ENCODE assay signal across 22 cellular contexts in the genomic region with DNA sequence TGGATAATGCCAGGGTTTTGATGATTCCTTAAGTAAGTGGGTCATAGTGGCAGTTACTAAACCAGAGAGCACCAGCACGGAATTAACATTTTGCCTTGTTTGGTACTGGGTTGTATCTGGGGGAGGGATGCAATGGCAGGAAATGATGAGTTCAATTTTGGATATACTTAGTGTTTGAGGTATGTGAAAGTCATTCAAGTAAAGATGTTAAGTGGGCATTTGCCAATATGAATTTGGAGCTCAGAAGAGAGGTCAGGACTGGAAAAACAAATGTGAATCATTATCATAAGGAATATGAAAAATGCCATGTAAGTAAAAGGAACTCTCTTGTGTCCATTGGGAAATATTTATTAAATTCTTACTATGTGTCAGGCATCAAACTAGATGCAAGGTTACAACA. TPM values are rescaled to one million over a fixed set of nuclear protein-coding genes. Genes with fewer than 3 reads are reported as not detected.
DNase-seq lines count a peak whose midpoint lies in the region; ATAC-seq and TF ChIP-seq lines count a peak whose summit lies in the region.
"Had no signal": no experiment of that assay in that cellular context is flagged by ENCODE, and none has a peak within 500 bp of the region (broad histone marks: within the 10 kb centered on the region; RNA-seq: fewer than 3 reads in every experiment).

No MANE protein-coding gene starts in this region.

- in situ Hi-C loops in brain microvascular endothelial cell (cut with HindIII; ENCODE audit: low pct_ligation_motif_present, low sequenced_read_pairs): no loop called here

- H3K36me3 Mint-ChIP-seq in neural crest cell (ENCODE audit: low read depth): no peaks in the 10 kb centered on the region

- H3K9me3 Mint-ChIP-seq in neural crest cell: no peaks in the 10 kb centered on the region
- H3K9me3 Mint-ChIP-seq: activated CD4-positive, alpha-beta T cell treated with anti-CD3 and anti-CD28 coated beads, Interleukin-2, amount 10 ng/mL, durations not matched to agents 7 days and 5 days; activated naive CD4-positive, alpha-beta T cell treated with anti-CD3 and anti-CD28 coated beads for 36 hours; dendritic cell treated with granulocyte-macrophage colony-stimulating factor and Interleukin-4, amounts not matched to agents 40 ng/mL and 50 ng/mL, for 4 days; GM23338; nephron progenitor cell had no signal

- H3K27ac Mint-ChIP-seq in neural crest cell (ENCODE audit: unreplicated experiment): no peak overlapping the region
- H3K27ac Mint-ChIP-seq: activated naive CD4-positive, alpha-beta T cell treated with anti-CD3 and anti-CD28 coated beads for 36 hours; dendritic cell treated with granulocyte-macrophage colony-stimulating factor and Interleukin-4, amounts not matched to agents 40 ng/mL and 50 ng/mL, for 4 days; GM23338; nephron progenitor cell had no signal

- no peaks in the 10 kb centered on the region for H3K27me3 Mint-ChIP-seq in neural crest cell (ENCODE audit: low read depth)
- H3K27me3 Mint-ChIP-seq: dendritic cell treated with granulocyte-macrophage colony-stimulating factor and Interleukin-4, amounts not matched to agents 40 ng/mL and 50 ng/mL, for 4 days had no signal

- peak overlapping the region; percentile 71 for H3K27ac ChIP-seq in brain microvascular endothelial cell
- no peak overlapping the region for H3K27ac ChIP-seq in heart left ventricle

- H3K4me3 ChIP-seq in brain microvascular endothelial cell (ENCODE audit: low read depth, low read length) (no peak overlapping the region), heart left ventricle (no peak overlapping the region)
- H3K4me3 ChIP-seq: GM23338 had no signal

- 63 to 83% (median 76%) methylated on average over 1 of the region's 1 CpG for WGBS in heart left ventricle, 4 donors

- H3K27me3 ChIP-seq in brain microvascular endothelial cell (replicated peaks): no peaks in the 10 kb centered on the region
- H3K27me3 ChIP-seq in heart left ventricle: no peaks in the 10 kb centered on the region

- intact Hi-C loops in heart left ventricle (cut with DNase I): no loop called here

- no peak for TF ChIP-seq POLR2A in heart left ventricle (IDR thresholded peaks at IDR 0.05)

- ATAC-seq in heart left ventricle: no peak
- ATAC-seq: GM23338, Right ventricle myocardium inferior had no signal

- H3K9me3 ChIP-seq in heart left ventricle: no peaks in the 10 kb centered on the region

- peak overlapping the region; percentile 2 for H3K4me3 Mint-ChIP-seq in neural crest cell
- H3K4me3 Mint-ChIP-seq: activated CD4-positive, alpha-beta T cell treated with anti-CD3 and anti-CD28 coated beads, Interleukin-2, amount 10 ng/mL, durations not matched to agents 7 days and 5 days; activated naive CD4-positive, alpha-beta T cell treated with anti-CD3 and anti-CD28 coated beads for 36 hours; dendritic cell treated with granulocyte-macrophage colony-stimulating factor and Interleukin-4, amounts not matched to agents 40 ng/mL and 50 ng/mL, for 4 days; GM23338; nephron progenitor cell had no signal

- H3K4me1 Mint-ChIP-seq in neural crest cell: peaks cover 16% of the 10 kb centered on the region

- H3K36me3 ChIP-seq in brain microvascular endothelial cell (replicated peaks): no peaks in the 10 kb centered on the region
- H3K36me3 ChIP-seq in heart left ventricle: no peaks in the 10 kb centered on the region

- TF ChIP-seq CTCF in brain microvascular endothelial cell (IDR thresholded peaks at IDR 0.05; ENCODE audit: low read depth, low read length, missing control alignments): no peak
- no peak for TF ChIP-seq CTCF in neural crest cell (conservative IDR thresholded peaks at IDR 0.05)
- TF ChIP-seq CTCF in heart left ventricle (IDR thresholded peaks at IDR 0.05): no peak

- DNase-seq in Daoy (ENCODE audit: low read depth) (peak; percentile 25), HS-5 (ENCODE audit: low read depth) (peak; percentile 90), brain microvascular endothelial cell (peak; percentile 57), neural crest cell (ENCODE audit: low read depth, low spot score) (no peak), medulla oblongata (ENCODE audit: extremely low spot score) (no peak), NCI-H510A (lab: John Stamatoyannopoulos, UW) (no peak), heart left ventricle (no peak)
- no peak for DNase-seq in effector CD4-positive, alpha-beta T cell
- DNase-seq: activated CD4-positive, alpha-beta T cell treated with anti-CD3 and anti-CD28 coated beads, Interleukin-2, amount 10 ng/mL, durations not matched to agents 7 days and 5 days; activated naive CD4-positive, alpha-beta T cell treated with anti-CD3 and anti-CD28 coated beads for 36 hours; activated T-cell treated with anti-CD3 and anti-CD28 coated beads for 4 hours; DMS79; Kasumi-1; midbrain; NCI-H1417; NCI-H2171; nephron progenitor cell; stimulated activated CD4-positive, alpha-beta T cell treated with anti-CD3 and anti-CD28 coated beads, Interleukin-12 subunit alpha, Interleukin-12 subunit beta, amount 100 ng/mL, for 4 hours had no signal

- peaks cover 0 to 8% (median 6%) of the 10 kb centered on the region in 12 donors for H3K4me1 ChIP-seq in heart left ventricle

RNA-seq across cellular contexts. Expression of gene PXT1, which starts 6.2 kb away (rescaled TPM):
- total RNA-seq in Daoy (2014; rRNA removed; shearing (Covaris generic)): 0.03 TPM in 1 of 2 replicates, not detected in the other
- total RNA-seq in neural crest cell (0.14 TPM in 1 of 2 replicates, not detected in the other), heart left ventricle (under 1 TPM in 4 of 9 donors, not detected in 5; 0.21 to 0.59 (median 0.40) TPM)
- under 1 TPM; 0.11 to 0.26 TPM for polyA plus RNA-seq in heart left ventricle
- total RNA-seq: glomerular endothelial cell, Right ventricle myocardium inferior had no signal
- polyA plus RNA-seq: GM23338 had no signal

RNA-seq across cellular contexts. Expression of gene KCTD20, which starts 6.3 kb away (rescaled TPM):
- total RNA-seq in Daoy (2014; rRNA removed; shearing (Covaris generic)): 93.1 and 107 TPM in 2 replicates
- total RNA-seq in neural crest cell (48.1 and 52.5 TPM in 2 replicates), heart left ventricle (10 to 100 TPM; 25.0 to 43.9 (median 29.0) TPM)
- polyA plus RNA-seq in heart left ventricle: 10 to 100 TPM in 1 of 2 donors, 1 to 10 TPM in 1; 8.3 to 25.6 TPM

RNA-seq across cellular contexts. Expression of gene ETV7, which starts 49.0 kb away (rescaled TPM):
- 0.69 and 0.83 TPM in 2 replicates for total RNA-seq in Daoy (2014; rRNA removed; shearing (Covaris generic))
- not detected in 2 replicates for total RNA-seq in neural crest cell
- 1 to 10 TPM in 2 of 9 donors, under 1 TPM in 2, not detected in 5; 0.17 to 5.1 (median 1.2) TPM for total RNA-seq in heart left ventricle
- polyA plus RNA-seq in heart left ventricle: under 1 TPM; 0.06 to 0.30 TPM

Comparison
In these comparisons a context has a peak if more than half of its experiments do, and no peak if none do; other contexts are left out.
1. DNase-seq: peak in Daoy (single experiment), HS-5 (single experiment) and brain microvascular endothelial cell (single experiment); none in neural crest cell (single experiment), medulla oblongata (single experiment), effector CD4-positive, alpha-beta T cell (single experiment), NCI-H510A (single experiment) and heart left ventricle (0 of 5).